Comparison of ENCODE assay signal across 1 cellular context in genomic region chr17:83161298-83162034, GRCh38.
TF ChIP-seq lines count a peak whose summit lies in the region.

No MANE protein-coding gene starts in this region.

TF ChIP-seq in HepG2, 621 proteins besides CTCF, POLR2A, EP300 and RAD21 (continued from another document):
- TF ChIP-seq, protein P1, sequence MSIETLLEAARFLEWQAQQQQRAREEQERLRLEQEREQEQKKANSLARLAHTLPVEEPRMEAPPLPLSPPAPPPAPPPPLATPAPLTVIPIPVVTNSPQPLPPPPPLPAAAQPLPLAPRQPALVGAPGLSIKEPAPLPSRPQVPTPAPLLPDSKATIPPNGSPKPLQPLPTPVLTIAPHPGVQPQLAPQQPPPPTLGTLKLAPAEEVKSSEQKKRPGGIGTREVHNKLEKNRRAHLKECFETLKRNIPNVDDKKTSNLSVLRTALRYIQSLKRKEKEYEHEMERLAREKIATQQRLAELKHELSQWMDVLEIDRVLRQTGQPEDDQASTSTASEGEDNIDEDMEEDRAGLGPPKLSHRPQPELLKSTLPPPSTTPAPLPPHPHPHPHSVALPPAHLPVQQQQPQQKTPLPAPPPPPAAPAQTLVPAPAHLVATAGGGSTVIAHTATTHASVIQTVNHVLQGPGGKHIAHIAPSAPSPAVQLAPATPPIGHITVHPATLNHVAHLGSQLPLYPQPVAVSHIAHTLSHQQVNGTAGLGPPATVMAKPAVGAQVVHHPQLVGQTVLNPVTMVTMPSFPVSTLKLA (IDR thresholded peaks at IDR 0.05), result peak; percentile 68
- TF ChIP-seq, protein P2, sequence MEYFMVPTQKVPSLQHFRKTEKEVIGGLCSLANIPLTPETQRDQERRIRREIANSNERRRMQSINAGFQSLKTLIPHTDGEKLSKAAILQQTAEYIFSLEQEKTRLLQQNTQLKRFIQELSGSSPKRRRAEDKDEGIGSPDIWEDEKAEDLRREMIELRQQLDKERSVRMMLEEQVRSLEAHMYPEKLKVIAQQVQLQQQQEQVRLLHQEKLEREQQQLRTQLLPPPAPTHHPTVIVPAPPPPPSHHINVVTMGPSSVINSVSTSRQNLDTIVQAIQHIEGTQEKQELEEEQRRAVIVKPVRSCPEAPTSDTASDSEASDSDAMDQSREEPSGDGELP (IDR thresholded peaks at IDR 0.05; ENCODE audit: borderline replicate concordance, low read depth), result peak; percentile 20; the same call in 1 of the 2 replicates
- no peak for TF ChIP-seq KDM6A (CRISPR knock-in tag; IDR thresholded peaks at IDR 0.05; ENCODE audit: low read depth)
- 0 out of 2 replicates have a peak, but pooled peaks have one; percentile 74 for TF ChIP-seq ZNF674 (CRISPR knock-in tag; IDR thresholded peaks at IDR 0.05; ENCODE audit: low read depth)
- TF ChIP-seq LCORL (IDR thresholded peaks at IDR 0.05), result no peak
- peak; percentile 52; the same call in 1 of the 2 replicates for TF ChIP-seq LCORL (CRISPR knock-in tag; IDR thresholded peaks at IDR 0.05)
- TF ChIP-seq NFKBIZ (CRISPR knock-in tag; IDR thresholded peaks at IDR 0.05), result peak; percentile 89
- TF ChIP-seq, protein P3, sequence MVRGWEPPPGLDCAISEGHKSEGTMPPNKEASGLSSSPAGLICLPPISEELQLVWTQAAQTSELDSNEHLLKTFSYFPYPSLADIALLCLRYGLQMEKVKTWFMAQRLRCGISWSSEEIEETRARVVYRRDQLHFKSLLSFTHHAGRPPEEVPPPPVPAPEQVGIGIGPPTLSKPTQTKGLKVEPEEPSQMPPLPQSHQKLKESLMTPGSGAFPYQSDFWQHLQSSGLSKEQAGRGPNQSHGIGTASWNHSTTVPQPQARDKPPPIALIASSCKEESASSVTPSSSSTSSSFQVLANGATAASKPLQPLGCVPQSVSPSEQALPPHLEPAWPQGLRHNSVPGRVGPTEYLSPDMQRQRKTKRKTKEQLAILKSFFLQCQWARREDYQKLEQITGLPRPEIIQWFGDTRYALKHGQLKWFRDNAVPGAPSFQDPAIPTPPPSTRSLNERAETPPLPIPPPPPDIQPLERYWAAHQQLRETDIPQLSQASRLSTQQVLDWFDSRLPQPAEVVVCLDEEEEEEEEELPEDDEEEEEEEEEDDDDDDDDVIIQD (CRISPR knock-in tag; IDR thresholded peaks at IDR 0.05; ENCODE audit: low read depth), result 0 out of 2 replicates have a peak, but pooled peaks have one; percentile 31
- TF ChIP-seq MYPOP (CRISPR knock-in tag; IDR thresholded peaks at IDR 0.05), result 0 out of 2 replicates have a peak, but pooled peaks have one; percentile 8
- no peak for TF ChIP-seq PTBP1 (IDR thresholded peaks at IDR 0.05; ENCODE audit: low read depth, low read length, poor library complexity, severe bottlenecking)
- no peak for TF ChIP-seq TEF (CRISPR knock-in tag; IDR thresholded peaks at IDR 0.05)
- TF ChIP-seq, protein P4, sequence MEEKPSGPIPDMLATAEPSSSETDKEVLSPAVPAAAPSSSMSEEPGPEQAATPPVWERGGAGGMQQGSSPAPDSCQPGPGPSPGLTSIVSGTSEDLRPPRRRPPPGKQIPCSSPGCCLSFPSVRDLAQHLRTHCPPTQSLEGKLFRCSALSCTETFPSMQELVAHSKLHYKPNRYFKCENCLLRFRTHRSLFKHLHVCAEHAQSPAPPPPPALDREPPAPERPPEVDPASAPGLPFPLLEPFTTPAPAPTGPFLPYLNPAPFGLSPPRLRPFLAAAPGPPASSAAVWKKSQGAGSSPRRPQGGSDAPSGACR (CRISPR knock-in tag; IDR thresholded peaks at IDR 0.05), result no peak
- TF ChIP-seq PHF8 (CRISPR knock-in tag; IDR thresholded peaks at IDR 0.05), result no peak
- TF ChIP-seq HNF4A (CRISPR knock-in tag; IDR thresholded peaks at IDR 0.05), result peak; percentile 31; the same call in 1 of the 2 replicates
- no peak for TF ChIP-seq HIVEP1 (CRISPR knock-in tag; IDR thresholded peaks at IDR 0.05)
- peak; percentile 46 for TF ChIP-seq SKI (IDR thresholded peaks at IDR 0.05; ENCODE audit: partially characterized antibody)
- TF ChIP-seq TOPORS (CRISPR knock-in tag; IDR thresholded peaks at IDR 0.05), result no peak
- 0 out of 2 replicates have a peak, but pooled peaks have one; percentile 56 for TF ChIP-seq HHEX (CRISPR knock-in tag; IDR thresholded peaks at IDR 0.05)
- no peak for TF ChIP-seq SUZ12 (IDR thresholded peaks at IDR 0.05; ENCODE audit: low read depth, low read length)
- no peak for TF ChIP-seq SOX6 (IDR thresholded peaks at IDR 0.05)
- peak; percentile 81 for TF ChIP-seq SOX6 (CRISPR knock-in tag; IDR thresholded peaks at IDR 0.05)
- no peak for TF ChIP-seq RBM39 (IDR thresholded peaks at IDR 0.05; ENCODE audit: low read depth, low read length, poor library complexity, severe bottlenecking)
- peak; percentile 85 for TF ChIP-seq FOXK2 (IDR thresholded peaks at IDR 0.05)
- TF ChIP-seq, protein P5, sequence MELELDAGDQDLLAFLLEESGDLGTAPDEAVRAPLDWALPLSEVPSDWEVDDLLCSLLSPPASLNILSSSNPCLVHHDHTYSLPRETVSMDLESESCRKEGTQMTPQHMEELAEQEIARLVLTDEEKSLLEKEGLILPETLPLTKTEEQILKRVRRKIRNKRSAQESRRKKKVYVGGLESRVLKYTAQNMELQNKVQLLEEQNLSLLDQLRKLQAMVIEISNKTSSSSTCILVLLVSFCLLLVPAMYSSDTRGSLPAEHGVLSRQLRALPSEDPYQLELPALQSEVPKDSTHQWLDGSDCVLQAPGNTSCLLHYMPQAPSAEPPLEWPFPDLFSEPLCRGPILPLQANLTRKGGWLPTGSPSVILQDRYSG (CRISPR knock-in tag; IDR thresholded peaks at IDR 0.05), result no peak
- TF ChIP-seq ZNF609 (CRISPR knock-in tag; IDR thresholded peaks at IDR 0.05; ENCODE audit: borderline replicate concordance), result peak; percentile 67; the same call in 1 of the 2 replicates
- 0 out of 2 replicates have a peak, but pooled peaks have one; percentile 43 for TF ChIP-seq TARDBP (CRISPR knock-in tag; IDR thresholded peaks at IDR 0.05)
- TF ChIP-seq ZSCAN9 (CRISPR knock-in tag; IDR thresholded peaks at IDR 0.05; ENCODE audit: borderline replicate concordance), result 0 out of 2 replicates have a peak, but pooled peaks have one; percentile 18
- TF ChIP-seq SMAD3 (CRISPR knock-in tag; IDR thresholded peaks at IDR 0.05), result peak; percentile 20; the same call in 1 of the 2 replicates
- no peak for TF ChIP-seq RFX1 (IDR thresholded peaks at IDR 0.05)
- TF ChIP-seq RXRB (CRISPR knock-in tag; IDR thresholded peaks at IDR 0.05; ENCODE audit: borderline replicate concordance), result peak; percentile 27; the same call in 1 of the 2 replicates
- TF ChIP-seq ZNF614 (CRISPR knock-in tag; IDR thresholded peaks at IDR 0.05; ENCODE audit: borderline replicate concordance), result no peak
- TF ChIP-seq HOXA7 (CRISPR knock-in tag; IDR thresholded peaks at IDR 0.05), result no peak
- peak; percentile 64; the same call in 1 of the 2 replicates for TF ChIP-seq ZBTB33 (CRISPR knock-in tag; IDR thresholded peaks at IDR 0.05)
- TF ChIP-seq MIXL1 (CRISPR knock-in tag; IDR thresholded peaks at IDR 0.05), result no peak
